In the genomic region with DNA sequence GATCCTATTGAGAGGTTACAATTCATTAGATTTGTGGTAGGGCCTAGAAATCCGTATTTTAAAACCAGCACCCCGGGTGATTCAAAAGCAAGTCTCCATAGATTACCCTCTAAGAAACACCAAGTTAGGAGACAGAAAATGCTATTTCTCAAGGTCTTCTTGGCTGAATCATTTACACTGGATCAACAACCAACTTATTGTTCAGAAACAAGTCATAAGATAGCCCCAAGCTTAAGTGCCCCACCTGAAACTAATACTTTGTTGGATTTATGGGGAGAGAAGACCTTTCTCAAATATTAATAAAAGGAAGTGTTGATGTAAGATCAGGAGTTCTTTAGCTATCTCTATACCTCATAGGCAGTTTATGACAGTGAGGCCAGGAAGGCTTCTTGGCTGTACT, we compare ENCODE assay signal across 21 cellular contexts.
"Had no signal": no experiment of that assay in that cellular context is flagged by ENCODE, and none has a peak within 500 bp of the region (broad histone marks: within the 10 kb centered on the region; RNA-seq: fewer than 3 reads in every experiment).

No MANE protein-coding gene starts in this region.

- H3K36me3 Mint-ChIP-seq: naive thymus-derived CD8-positive, alpha-beta T cell; stimulated activated memory B cell treated with anti-CD40 and anti-IgM and Interleukin-4, amounts not matched to agents 10 μg/mL and 1 μg/mL and 100 μg/mL, for 72 hours had no signal

- H3K9me3 Mint-ChIP-seq: neural crest cell; stimulated activated memory B cell treated with anti-CD40 and anti-IgM and Interleukin-4, amounts not matched to agents 10 μg/mL and 1 μg/mL and 100 μg/mL, for 72 hours had no signal

- H3K27ac ChIP-seq: esophagus squamous epithelium, ovary, tibial artery, upper lobe of right lung, vagina had no signal

- H3K36me3 ChIP-seq: esophagus squamous epithelium, ovary, spleen, tibial artery, upper lobe of right lung, vagina had no signal

- H3K4me1 ChIP-seq: tibial artery had no signal

- ATAC-seq: effector memory CD8-positive, alpha-beta T cell; left lobe of liver; naive thymus-derived CD8-positive, alpha-beta T cell; sciatic nerve; stimulated activated memory B cell treated with anti-CD40 and anti-IgM and Interleukin-4, amounts not matched to agents 10 μg/mL and 1 μg/mL and 100 μg/mL, for 72 hours; upper lobe of right lung had no signal

- DNase-seq: effector memory CD8-positive, alpha-beta T cell; esophagus squamous epithelium; foreskin fibroblast; hippocampal formation; kidney glomerular epithelial cell; mammary epithelial cell; naive thymus-derived CD8-positive, alpha-beta T cell; ovary; spleen; stimulated activated CD4-positive, alpha-beta T cell treated with anti-CD3 and anti-CD28 coated beads, Interleukin-15, amount 100 ng/mL, for 24 hours; stimulated activated CD4-positive, alpha-beta T cell treated with anti-CD3 and anti-CD28 coated beads, Interleukin-1b, Interleukin-23, amount 100 ng/mL, for 48 hours; stimulated activated CD4-positive, alpha-beta T cell treated with anti-CD3 and anti-CD28 coated beads, Interleukin-4, amount 100 ng/mL, for 24 hours; tibial artery; upper lobe of right lung had no signal

- H3K27me3 ChIP-seq: esophagus squamous epithelium, ovary, spleen, tibial artery, upper lobe of right lung, vagina had no signal

- H3K27me3 Mint-ChIP-seq: effector memory CD8-positive, alpha-beta T cell; progenitor cell of endocrine pancreas; stimulated activated memory B cell treated with anti-CD40 and anti-IgM and Interleukin-4, amounts not matched to agents 10 μg/mL and 1 μg/mL and 100 μg/mL, for 72 hours; stimulated activated naive CD8-positive, alpha-beta T cell treated with anti-CD3 and anti-CD28 coated beads, Interleukin-15, Interleukin-2, amounts not matched to agents 100 ng/mL and 50 ng/mL, for 24 hours had no signal

- H3K9me3 ChIP-seq: esophagus squamous epithelium, ovary, spleen, tibial artery, upper lobe of right lung, vagina had no signal

- H3K4me3 ChIP-seq: esophagus squamous epithelium, ovary, spleen, tibial artery, upper lobe of right lung, vagina had no signal

- H3K27ac Mint-ChIP-seq: effector memory CD8-positive, alpha-beta T cell; progenitor cell of endocrine pancreas; stimulated activated memory B cell treated with anti-CD40 and anti-IgM and Interleukin-4, amounts not matched to agents 10 μg/mL and 1 μg/mL and 100 μg/mL, for 72 hours; stimulated activated naive CD8-positive, alpha-beta T cell treated with anti-CD3 and anti-CD28 coated beads, Interleukin-15, Interleukin-2, amounts not matched to agents 100 ng/mL and 50 ng/mL, for 24 hours had no signal

- H3K4me3 Mint-ChIP-seq: effector memory CD8-positive, alpha-beta T cell; naive thymus-derived CD8-positive, alpha-beta T cell; neural crest cell; stimulated activated memory B cell treated with anti-CD40 and anti-IgM and Interleukin-4, amounts not matched to agents 10 μg/mL and 1 μg/mL and 100 μg/mL, for 72 hours; stimulated activated naive CD8-positive, alpha-beta T cell treated with anti-CD3 and anti-CD28 coated beads, Interleukin-15, Interleukin-2, amounts not matched to agents 100 ng/mL and 50 ng/mL, for 24 hours had no signal
